ENCODE assay signal across 24 cellular contexts in the genomic region with DNA sequence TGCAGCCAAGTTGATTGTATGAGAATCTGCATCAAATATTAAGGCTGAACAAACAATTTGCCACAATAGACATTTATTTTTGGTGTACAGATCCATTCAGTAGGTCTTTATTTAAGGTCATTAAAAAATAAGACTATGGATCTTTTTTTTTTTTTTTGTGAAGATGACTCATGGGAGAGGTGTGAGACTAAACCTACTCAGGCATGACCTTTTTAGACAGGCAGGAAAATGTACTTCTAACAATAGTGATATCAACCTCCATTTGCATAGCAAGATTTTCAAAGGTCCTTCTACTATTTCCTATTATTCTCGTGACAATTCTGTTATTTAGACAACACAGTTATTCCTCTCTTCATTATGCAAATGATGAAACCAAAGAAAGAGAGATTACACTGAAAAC. TPM values are rescaled to one million over a fixed set of nuclear protein-coding genes. Genes with fewer than 3 reads are reported as not detected.
"Had no signal": no experiment of that assay in that cellular context is flagged by ENCODE, and none has a peak within 500 bp of the region (broad histone marks: within the 10 kb centered on the region; RNA-seq: fewer than 3 reads in every experiment).

No MANE protein-coding gene starts in this region.

- H3K4me1 Mint-ChIP-seq: memory B cell; naive B cell; stimulated activated effector memory CD8-positive, alpha-beta T cell treated with anti-CD3 and anti-CD28 coated beads, Interleukin-12 subunit alpha, Interleukin-12 subunit beta, amount 100 ng/mL, for 72 hours had no signal

- H3K27ac ChIP-seq: epithelial cell of prostate, esophagus muscularis mucosa, gastrocnemius medialis, left ventricle myocardium inferior, lower lobe of right lung, parathyroid adenoma, prostate gland, right lobe of liver, suprapubic skin, thyroid gland had no signal

- H3K9me3 Mint-ChIP-seq: type B pancreatic cell had no signal

- H3K4me3 ChIP-seq: esophagus muscularis mucosa, gastrocnemius medialis, left ventricle myocardium inferior, lower lobe of right lung, prostate gland, right lobe of liver, suprapubic skin, thyroid gland had no signal

- H3K4me3 Mint-ChIP-seq: memory B cell; naive B cell; nephron; stimulated activated effector memory CD8-positive, alpha-beta T cell treated with anti-CD3 and anti-CD28 coated beads, Interleukin-12 subunit alpha, Interleukin-12 subunit beta, amount 100 ng/mL, for 72 hours; type B pancreatic cell had no signal

- DNase-seq: effector memory CD4-positive, alpha-beta T cell; gastrocnemius medialis; islet precursor cell; left cardiac atrium; left ventricle myocardium inferior; lower lobe of right lung; midbrain; naive B cell; retina; right lobe of liver; stimulated activated CD4-positive, alpha-beta T cell treated with anti-CD3 and anti-CD28 coated beads, Interleukin-4, amount 100 ng/mL, for 1 hour; stimulated activated CD8-positive, alpha-beta memory T cell treated with anti-CD3 and anti-CD28 coated beads, Interleukin-4, amount 100 ng/mL, for 48 hours; stimulated activated naive CD8-positive, alpha-beta T cell treated with anti-CD3 and anti-CD28 coated beads, Interleukin-15, Interleukin-2, amounts not matched to agents 100 U/mL and 50 U/mL, for 24 hours; thyroid gland had no signal

- H3K9ac ChIP-seq: parathyroid adenoma had no signal

- H2AFZ ChIP-seq: parathyroid adenoma had no signal

- H3K36me3 ChIP-seq: esophagus muscularis mucosa, gastrocnemius medialis, left ventricle myocardium inferior, lower lobe of right lung, prostate gland, right lobe of liver, suprapubic skin, thyroid gland had no signal

- H3K9me3 ChIP-seq: gastrocnemius medialis, lower lobe of right lung, prostate gland, right lobe of liver, suprapubic skin, thyroid gland had no signal

- H3K4me1 ChIP-seq: esophagus muscularis mucosa, gastrocnemius medialis, left ventricle myocardium inferior, parathyroid adenoma, prostate gland, right lobe of liver, suprapubic skin had no signal

- H3K27me3 Mint-ChIP-seq: memory B cell, naive B cell, type B pancreatic cell had no signal

- H3K27ac Mint-ChIP-seq: memory B cell; naive B cell; nephron; stimulated activated effector memory CD8-positive, alpha-beta T cell treated with anti-CD3 and anti-CD28 coated beads, Interleukin-12 subunit alpha, Interleukin-12 subunit beta, amount 100 ng/mL, for 72 hours; type B pancreatic cell had no signal

- H3K36me3 Mint-ChIP-seq: memory B cell; naive B cell; stimulated activated effector memory CD8-positive, alpha-beta T cell treated with anti-CD3 and anti-CD28 coated beads, Interleukin-12 subunit alpha, Interleukin-12 subunit beta, amount 100 ng/mL, for 72 hours; type B pancreatic cell had no signal

- H3K79me2 ChIP-seq: parathyroid adenoma had no signal

- H3K27me3 ChIP-seq: esophagus muscularis mucosa, gastrocnemius medialis, right lobe of liver, suprapubic skin, thyroid gland had no signal

RNA-seq across cellular contexts. Expression of a gene that starts 39.9 kb away (rescaled TPM):
- total RNA-seq: fibroblast of villous mesenchyme, suprapubic skin had no signal
